In the genomic region with DNA sequence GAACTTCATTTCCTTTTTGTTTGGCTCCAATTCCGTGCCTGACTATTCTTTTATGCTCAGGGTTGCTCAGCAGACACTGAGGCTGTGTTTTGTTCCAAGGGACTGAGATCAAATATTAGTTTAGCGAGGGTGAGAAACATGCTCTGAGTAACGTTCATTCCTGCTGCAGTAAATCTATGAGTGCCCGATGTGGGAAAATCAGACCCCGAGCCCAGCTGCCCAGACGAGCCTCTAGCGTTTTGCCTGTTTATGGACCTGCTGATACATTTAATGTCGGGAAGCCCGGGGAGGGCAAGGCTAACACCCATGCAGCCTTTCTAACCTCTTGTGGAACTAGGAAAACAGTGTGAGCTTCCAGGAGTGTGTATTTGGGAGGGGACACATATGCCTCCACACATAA, we compare ENCODE assay signal across 13 cellular contexts.
A peak's percentile ranks its signal among the peaks of the same experiment; 100 is the strongest.
DNase-seq lines count a peak whose midpoint lies in the region; ATAC-seq and TF ChIP-seq lines count a peak whose summit lies in the region.
"Had no signal": no experiment of that assay in that cellular context is flagged by ENCODE, and none has a peak within 500 bp of the region (broad histone marks: within the 10 kb centered on the region; RNA-seq: fewer than 3 reads in every experiment).

No MANE protein-coding gene starts in this region.

- dilution Hi-C loops in IMR-90 (cut with HindIII; ENCODE audit: low sequenced_read_pairs, unreplicated experiment), result no loop called here

- no peak overlapping the region; the same call in 1 of the 2 replicates for H2BK20ac ChIP-seq in IMR-90 (ENCODE audit: low read depth, low read length)

- peaks cover 45% of the 10 kb centered on the region for H3K4me1 ChIP-seq in BLaER1
- peaks cover 2% of the 10 kb centered on the region; the same call in 1 of the 2 replicates for H3K4me1 ChIP-seq in IMR-90 (ENCODE audit: control insufficient read depth, insufficient read depth, low read length)
- no peaks in the 10 kb centered on the region for H3K4me1 ChIP-seq in endodermal cell (ENCODE audit: control insufficient read depth, insufficient read depth, low read length)

- no peak for TF ChIP-seq POLR2A in IMR-90 (IDR thresholded peaks at IDR 0.05; ENCODE audit: low read depth, low read length)

- H3K36me3 Mint-ChIP-seq in endodermal cell (ENCODE audit: low read depth) (no peaks in the 10 kb centered on the region), nephron (ENCODE audit: low read depth) (no peaks in the 10 kb centered on the region)

- H4K20me1 ChIP-seq in BLaER1 (no peaks in the 10 kb centered on the region), IMR-90 (ENCODE audit: insufficient read depth, low read length) (no peaks in the 10 kb centered on the region)

- H2BK15ac ChIP-seq in IMR-90 (ENCODE audit: low read depth, low read length), result no peak overlapping the region

- H4K8ac ChIP-seq in IMR-90 (ENCODE audit: low read depth in 2 of 2, low read length in 2 of 2), result no peak overlapping the region

- TF ChIP-seq RAD21 in IMR-90 (IDR thresholded peaks at IDR 0.05; ENCODE audit: low read length), result no peak

- no peaks in the 10 kb centered on the region for H3K36me3 ChIP-seq in BLaER1
- H3K36me3 ChIP-seq in IMR-90 (ENCODE audit: control insufficient read depth, insufficient read depth, low read length), result no peaks in the 10 kb centered on the region
- no peaks in the 10 kb centered on the region for H3K36me3 ChIP-seq in endodermal cell (ENCODE audit: control insufficient read depth, insufficient read depth, low read length)

- H4K5ac ChIP-seq in IMR-90 (ENCODE audit: low read depth, low read length), result no peak overlapping the region

- 0 out of 2 replicates have a peak overlapping the region, but pooled peaks have one; percentile 43 for H2AK5ac ChIP-seq in IMR-90 (ENCODE audit: low read depth, low read length)

- H3K9me3 Mint-ChIP-seq in endodermal cell, result no peaks in the 10 kb centered on the region
- no peaks in the 10 kb centered on the region for H3K9me3 Mint-ChIP-seq in nephron
- H3K9me3 Mint-ChIP-seq: activated T-helper 2 cell treated with anti-CD3 and anti-CD28 coated beads, Interferon-gamma antibody, Interleukin-2, Interleukin-4, amounts not matched to agents 10 μg/mL and 5 μg/mL and 100 μg/mL, durations not matched to agents 14 hours and 24 hours and 36 hours had no signal

- in situ Hi-C loops in IMR-90 (cut with MboI; ENCODE audit: low sequenced_read_pairs), result no loop called here

- no peak overlapping the region for H3K27ac Mint-ChIP-seq in endodermal cell
- peak overlapping the region; percentile 4 to 83 (median 72) for H3K27ac Mint-ChIP-seq in nephron
- H3K27ac Mint-ChIP-seq: activated T-helper 2 cell treated with anti-CD3 and anti-CD28 coated beads, Interferon-gamma antibody, Interleukin-2, Interleukin-4, amounts not matched to agents 10 μg/mL and 5 μg/mL and 100 μg/mL, durations not matched to agents 14 hours and 24 hours and 36 hours had no signal

- ATAC-seq in IMR-90 (ENCODE audit: low read depth), result no peak
- no peak for ATAC-seq in HG03025 (IDR thresholded peaks at IDR 0.05; ENCODE audit: low FRiP score, unreplicated experiment)

- POLR2A ChIA-PET in IMR-90 (lab: Charles Lee; ENCODE audit: unreplicated experiment), result no interaction called here

- H3K27me3 Mint-ChIP-seq in endodermal cell (ENCODE audit: insufficient read depth), result peaks cover 25% of the 10 kb centered on the region
- peaks cover 12% of the 10 kb centered on the region for H3K27me3 Mint-ChIP-seq in nephron (ENCODE audit: low read depth)

- H3K9me3 ChIP-seq in BLaER1 (no peaks in the 10 kb centered on the region), IMR-90 (ENCODE audit: control insufficient read depth, insufficient read depth, low read length) (no peaks in the 10 kb centered on the region), endodermal cell (ENCODE audit: control insufficient read depth, low read length) (no peaks in the 10 kb centered on the region)

- H3K56ac ChIP-seq in IMR-90 (ENCODE audit: extremely low read depth, insufficient read depth, low read length), result no peak overlapping the region

- H3K4me1 Mint-ChIP-seq in endodermal cell (peaks cover 4% of the 10 kb centered on the region), nephron (peaks cover 30% of the 10 kb centered on the region)

- H3K27ac ChIP-seq in BLaER1 (peak overlapping the region; percentile 83), IMR-90 (ENCODE audit: insufficient read depth, low read length) (no peak overlapping the region), endodermal cell (ENCODE audit: low read depth, low read length) (no peak overlapping the region)
- H3K27ac ChIP-seq: hepatocyte had no signal

- peak overlapping the region; percentile 88 for H3K4me2 ChIP-seq in BLaER1
- H3K4me2 ChIP-seq in IMR-90 (ENCODE audit: low read depth, low read length), result no peak overlapping the region
- H3K4me2 ChIP-seq: hepatocyte had no signal

- DNase-seq in IMR-90, result no peak
- no peak for DNase-seq in endodermal cell
- no peak for DNase-seq in cerebellar cortex (ENCODE audit: low spot score)
- no peak for DNase-seq in NCI-H774 (lab: John Stamatoyannopoulos, UW)
- no peak for DNase-seq in NCI-H82 treated with DMSO at 0.1 percent for 48 hours (lab: John Stamatoyannopoulos, UW; ENCODE audit: unreplicated experiment)
- DNase-seq: activated CD4-positive, CD25-positive, alpha-beta regulatory T cell; NCI-H1048; NCI-H2227 treated with DMSO at 0.1 percent for 48 hours had no signal

- H3K4me3 Mint-ChIP-seq in endodermal cell (peak overlapping the region; percentile 20), nephron (peak overlapping the region in 1 of 3 experiments; percentile 14)

- H3K9me1 ChIP-seq in IMR-90 (ENCODE audit: insufficient read depth, low read length), result no peaks in the 10 kb centered on the region; the same call in 1 of the 2 replicates

- H3K23ac ChIP-seq in IMR-90 (ENCODE audit: low read depth, low read length), result no peak overlapping the region

- H3K18ac ChIP-seq in IMR-90 (ENCODE audit: low read depth, low read length), result no peak overlapping the region

- H3K4me3 ChIP-seq in BLaER1 (peak overlapping the region; percentile 58; the same call in 1 of the 2 replicates), IMR-90 (ENCODE audit: insufficient read depth, low read depth, low read length) (no peak overlapping the region), endodermal cell (ENCODE audit: low read length) (no peak overlapping the region)
- H3K4me3 ChIP-seq: hepatocyte had no signal

- peak overlapping the region; percentile 71 for H3K9ac ChIP-seq in BLaER1
- no peak overlapping the region for H3K9ac ChIP-seq in IMR-90 (ENCODE audit: low read depth, low read length)
- H3K9ac ChIP-seq in endodermal cell (ENCODE audit: extremely low read depth, low read length, poor library complexity, severe bottlenecking), result no peak overlapping the region

- no peak overlapping the region for H2AFZ ChIP-seq in IMR-90 (replicated peaks; ENCODE audit: low read length, poor library complexity)
- H2AFZ ChIP-seq: hepatocyte had no signal

- no peak overlapping the region for H3K4ac ChIP-seq in IMR-90 (ENCODE audit: low read depth, low read length)

- TF ChIP-seq CTCF in IMR-90 (conservative IDR thresholded peaks at IDR 0.05; ENCODE audit: low read depth, low read length) (no peak), endodermal cell (conservative IDR thresholded peaks at IDR 0.05) (no peak), nephron (IDR thresholded peaks at IDR 0.05; ENCODE audit: unreplicated experiment in 3 of 3) (no peak)

- H2AK9ac ChIP-seq in IMR-90 (replicated peaks; ENCODE audit: low read depth, low read length, poor library complexity), result no peak overlapping the region

- no TSS peak for BruUV-seq in IMR-90 (replicated peaks; lab: Mats Ljungman, UMichigan)

- no peak overlapping the region for H3K14ac ChIP-seq in IMR-90 (replicated peaks; ENCODE audit: low read depth, low read length)

- H3K27me3 ChIP-seq in BLaER1, result no peaks in the 10 kb centered on the region
- peaks cover 10% of the 10 kb centered on the region for H3K27me3 ChIP-seq in IMR-90 (ENCODE audit: control insufficient read depth, insufficient read depth, low read length)
- H3K27me3 ChIP-seq in endodermal cell (ENCODE audit: control insufficient read depth, insufficient read depth, low read length, poor library complexity, severe bottlenecking), result peaks cover 5% of the 10 kb centered on the region
- H3K27me3 ChIP-seq: hepatocyte had no signal

- H3K79me1 ChIP-seq in IMR-90 (ENCODE audit: low read depth in 1 of 2, low read length in 2 of 2), result no peaks in the 10 kb centered on the region

- 65% methylated on average over 4 of the region's 9 CpGs; no CpG with 5 or more reads in 1 of the 2 experiments for WGBS in IMR-90 (ENCODE audit: extremely low coverage in 2 of 2, insufficient read length in 1 of 2), 2 experiments
- WGBS in endodermal cell (ENCODE audit: insufficient coverage in 1 of 2, insufficient read length in 1 of 2), 2 experiments, result 95 to 98% methylated on average over 9 of the region's 9 CpGs

- no peak overlapping the region for H4K91ac ChIP-seq in IMR-90 (ENCODE audit: insufficient read depth, low read depth, low read length)

- CTCF ChIA-PET in IMR-90 (lab: Yijun Ruan, JAX), result interaction anchor here (1.7 kb wide), 1 partner anchor 16 kb away, joined by 5 read pairs; no protein-coding TSS in a partner anchor

- H2BK120ac ChIP-seq in IMR-90 (ENCODE audit: low read depth, low read length), result no peak overlapping the region

- intact Hi-C loops in IMR-90 (cut with micrococcal nuclease), result no loop called here

- no peak overlapping the region for H2BK5ac ChIP-seq in IMR-90 (ENCODE audit: low read depth, low read length, poor library complexity, severe bottlenecking)

TF ChIP-seq in IMR-90, 13 proteins besides CTCF, POLR2A, EP300 and RAD21:
- TF ChIP-seq MAZ (IDR thresholded peaks at IDR 0.05; ENCODE audit: borderline replicate concordance, low read depth, low read length) (no peak), USF2 (IDR thresholded peaks at IDR 0.05; ENCODE audit: low read depth, low read length) (no peak), RFX5 (IDR thresholded peaks at IDR 0.05; ENCODE audit: low read depth, low read length) (no peak), SMC3 (IDR thresholded peaks at IDR 0.05; ENCODE audit: low read depth, low read length) (no peak), MXI1 (IDR thresholded peaks at IDR 0.05; ENCODE audit: borderline replicate concordance, low read depth, low read length) (no peak)
